Comparison of ENCODE assay signal across 9 cellular contexts in genomic region chr7:112204072-112204775, GRCh38. TPM values are rescaled to one million over a fixed set of nuclear protein-coding genes. Genes with fewer than 3 reads are reported as not detected.
DNase-seq lines count a peak whose midpoint lies in the region; ATAC-seq and TF ChIP-seq lines count a peak whose summit lies in the region.
"Had no signal": no experiment of that assay in that cellular context is flagged by ENCODE, and none has a peak within 500 bp of the region (broad histone marks: within the 10 kb centered on the region; RNA-seq: fewer than 3 reads in every experiment).

No MANE protein-coding gene starts in this region.

- ATAC-seq in GM18868 (IDR thresholded peaks at IDR 0.05; ENCODE audit: unreplicated experiment) (no peak), HG03378 (IDR thresholded peaks at IDR 0.05; ENCODE audit: unreplicated experiment) (no peak), left lobe of liver (no peak)
- ATAC-seq: mucosa of descending colon had no signal

- peaks cover 81% of the 10 kb centered on the region for H3K79me2 ChIP-seq in hepatocyte

- CTCF ChIA-PET in HEK293 (lab: Yijun Ruan, JAX), result interaction anchor here (0.6 to 1.8 kb wide), 3 partner anchors 38 to 441 kb away, joined by 3 to 7 read pairs (median 4); no protein-coding TSS in a partner anchor

- no peaks in the 10 kb centered on the region for H3K27me3 ChIP-seq in hepatocyte
- H3K27me3 ChIP-seq in skeletal muscle satellite cell (ENCODE audit: control insufficient read depth, insufficient read depth, low read length), result no peaks in the 10 kb centered on the region

- POLR2A ChIA-PET in HEK293 (lab: Yijun Ruan, JAX), result interaction anchor here (2.5 to 3.6 kb wide), 3 partner anchors 53 to 246 kb away, joined by 9 to 24 read pairs (median 12); partner anchors contain the start of gene IFRD1

- H3K4me3 ChIP-seq in AG09309 (ENCODE audit: control insufficient read depth, low read depth, low read length) (peak overlapping the region; percentile 84), HEK293 (ENCODE audit: low read depth, low read length) (peak overlapping the region; percentile 94), WI38 (ENCODE audit: low read depth, low read length) (peak overlapping the region; percentile 98), hepatocyte (peak overlapping the region; percentile 89), skeletal muscle satellite cell (ENCODE audit: low read length) (peak overlapping the region; percentile 97)

- H3K27ac ChIP-seq in HEK293 (ENCODE audit: extremely low read depth, low read depth, low read length) (no peak overlapping the region; the same call in 1 of the 2 replicates), hepatocyte (peak overlapping the region; percentile 64)

- H4K20me1 ChIP-seq in hepatocyte (ENCODE audit: insufficient read depth, poor library complexity, severe bottlenecking), result no peaks in the 10 kb centered on the region

- peak overlapping the region; percentile 79 for H3K9ac ChIP-seq in skeletal muscle satellite cell (ENCODE audit: low read depth, low read length)

- H3K9me3 ChIP-seq in HEK293 (ENCODE audit: control insufficient read depth, insufficient read depth, low read depth, low read length), result no peaks in the 10 kb centered on the region
- H3K9me3 ChIP-seq in hepatocyte (ENCODE audit: low read depth), result no peaks in the 10 kb centered on the region
- H3K9me3 ChIP-seq in skeletal muscle satellite cell (replicated peaks; ENCODE audit: low read length), result no peaks in the 10 kb centered on the region
- H3K9me3 ChIP-seq: mucosa of descending colon had no signal

- peak overlapping the region; percentile 79 for H2AFZ ChIP-seq in hepatocyte

- no peak for DNase-seq in AG09309 (ENCODE audit: low read depth)
- no peak for DNase-seq in hepatocyte (ENCODE audit: low spot score)
- DNase-seq in left lobe of liver (ENCODE audit: low spot score), result no peak

- H3K4me1 ChIP-seq in HEK293 (ENCODE audit: control insufficient read depth, insufficient read depth, low read length), result peaks cover 10% of the 10 kb centered on the region
- peaks cover 8% of the 10 kb centered on the region for H3K4me1 ChIP-seq in hepatocyte (ENCODE audit: insufficient read depth)
- H3K4me1 ChIP-seq in skeletal muscle satellite cell (ENCODE audit: control insufficient read depth, insufficient read depth, low read length), result peaks cover 26% of the 10 kb centered on the region

- no peaks in the 10 kb centered on the region for H3K36me3 ChIP-seq in HEK293 (ENCODE audit: control insufficient read depth in 2 of 2, insufficient read depth in 1 of 2, low read length in 2 of 2)
- H3K36me3 ChIP-seq in hepatocyte (replicated peaks; ENCODE audit: insufficient read depth, low read depth), result no peaks in the 10 kb centered on the region
- no peaks in the 10 kb centered on the region for H3K36me3 ChIP-seq in skeletal muscle satellite cell (ENCODE audit: insufficient read depth, low read length)

- TF ChIP-seq CTCF in AG09309 (IDR thresholded peaks at IDR 0.05; ENCODE audit: control insufficient read depth, insufficient read depth, low read depth, low read length, missing control alignments) (no peak), HEK293 (tag by site-specific recombination; IDR thresholded peaks at IDR 0.05) (no peak), WI38 (IDR thresholded peaks at IDR 0.05; ENCODE audit: low read depth, low read length) (no peak), hepatocyte (IDR thresholded peaks at IDR 0.05; ENCODE audit: poor library complexity) (no peak)

- peak overlapping the region; percentile 86 for H3K4me2 ChIP-seq in hepatocyte
- H3K4me2 ChIP-seq in skeletal muscle satellite cell (ENCODE audit: low read length), result peak overlapping the region; percentile 86

- WGBS in hepatocyte (ENCODE audit: low lambda C conversion rate, missing lambda C conversion rate), result 6% methylated on average over 12 of the region's 12 CpGs

- no peaks in the 10 kb centered on the region for H3K9me2 ChIP-seq in hepatocyte (replicated peaks; ENCODE audit: insufficient read depth)

TF ChIP-seq in HEK293, 187 proteins besides CTCF, POLR2A, EP300 and RAD21 (continues in another document):
- TF ChIP-seq, protein P1, sequence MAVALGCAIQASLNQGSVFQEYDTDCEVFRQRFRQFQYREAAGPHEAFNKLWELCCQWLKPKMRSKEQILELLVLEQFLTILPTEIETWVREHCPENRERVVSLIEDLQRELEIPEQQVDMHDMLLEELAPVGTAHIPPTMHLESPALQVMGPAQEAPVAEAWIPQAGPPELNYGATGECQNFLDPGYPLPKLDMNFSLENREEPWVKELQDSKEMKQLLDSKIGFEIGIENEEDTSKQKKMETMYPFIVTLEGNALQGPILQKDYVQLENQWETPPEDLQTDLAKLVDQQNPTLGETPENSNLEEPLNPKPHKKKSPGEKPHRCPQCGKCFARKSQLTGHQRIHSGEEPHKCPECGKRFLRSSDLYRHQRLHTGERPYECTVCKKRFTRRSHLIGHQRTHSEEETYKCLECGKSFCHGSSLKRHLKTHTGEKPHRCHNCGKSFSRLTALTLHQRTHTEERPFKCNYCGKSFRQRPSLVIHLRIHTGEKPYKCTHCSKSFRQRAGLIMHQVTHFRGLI (tag by site-specific recombination; IDR thresholded peaks at IDR 0.05), result peak; percentile 39; the same call in 1 of the 2 replicates
- TF ChIP-seq HIC1 (tag by site-specific recombination; IDR thresholded peaks at IDR 0.05) (no peak), ZBTB48 (tag by site-specific recombination; IDR thresholded peaks at IDR 0.05) (0 out of 2 replicates have a peak, but pooled peaks have one; percentile 19), ZNF510 (tag by site-specific recombination; IDR thresholded peaks at IDR 0.05; ENCODE audit: insufficient replicate concordance) (no peak), ZFP69B (tag by site-specific recombination; IDR thresholded peaks at IDR 0.05) (no peak), ZNF292 (tag by site-specific recombination; IDR thresholded peaks at IDR 0.05; ENCODE audit: borderline replicate concordance, low read depth) (no peak), ZNF266 (tag by site-specific recombination; IDR thresholded peaks at IDR 0.05; ENCODE audit: low read depth) (no peak), TSHZ1 (tag by site-specific recombination; IDR thresholded peaks at IDR 0.05; ENCODE audit: borderline replicate concordance) (no peak), HOXA7 (CRISPR knock-in tag; IDR thresholded peaks at IDR 0.05; ENCODE audit: borderline replicate concordance) (no peak), ZNF23 (tag by site-specific recombination; IDR thresholded peaks at IDR 0.05; ENCODE audit: borderline replicate concordance) (no peak), ZNF394 (tag by site-specific recombination; IDR thresholded peaks at IDR 0.05; ENCODE audit: borderline replicate concordance) (no peak), OSR2 (tag by site-specific recombination; IDR thresholded peaks at IDR 0.05) (peak; percentile 24; the same call in 1 of the 2 replicates)

RNA-seq across cellular contexts. Expression of gene DOCK4, which starts 2.0 kb away (rescaled TPM):
- total RNA-seq in hepatocyte, result 22.8 and 22.9 TPM in 2 replicates
- 4.4 and 6.0 TPM in 2 replicates for polyA plus RNA-seq in hepatocyte
- total RNA-seq in skeletal muscle satellite cell (2012; rRNA removed), result 12.2 and 23.6 TPM in 2 replicates
- 11.8 TPM for total RNA-seq in left lobe of liver

RNA-seq across cellular contexts. Expression of gene ZNF277, which starts 2.3 kb away (rescaled TPM):
- 34.6 and 45.8 TPM in 2 replicates for total RNA-seq in hepatocyte
- polyA plus RNA-seq in hepatocyte, result 10.0 and 13.4 TPM in 2 replicates
- 21.4 and 33.5 TPM in 2 replicates for total RNA-seq in skeletal muscle satellite cell (2012; rRNA removed)
- total RNA-seq in left lobe of liver, result 13.8 TPM
